32 cellular contexts compared by ENCODE assay signal in the genomic region with DNA sequence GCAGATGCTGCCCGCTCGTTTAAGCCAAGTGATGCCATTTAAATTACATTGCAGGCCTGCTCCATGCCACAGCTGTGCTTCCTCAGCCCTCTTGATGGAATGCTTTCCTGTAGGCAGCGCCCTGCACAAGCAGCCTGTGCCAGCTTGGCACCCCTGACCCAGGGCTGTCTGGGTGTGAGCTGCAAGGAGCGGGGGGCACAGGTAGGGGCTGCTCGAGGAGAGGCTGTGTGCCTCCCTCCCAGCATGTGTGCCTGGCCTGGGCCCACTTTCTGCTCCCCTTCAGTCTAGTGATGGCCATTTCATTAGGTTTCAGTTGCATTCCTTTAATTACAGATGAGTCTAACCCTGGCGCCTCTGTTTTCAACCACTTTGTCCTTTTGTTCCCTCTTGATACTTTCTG.
"Had no signal": no experiment of that assay in that cellular context is flagged by ENCODE, and none has a peak within 500 bp of the region (broad histone marks: within the 10 kb centered on the region; RNA-seq: fewer than 3 reads in every experiment).

No MANE protein-coding gene starts in this region.

- H3K9me3 ChIP-seq: esophagus squamous epithelium, gastroesophageal sphincter had no signal

- H3K4me1 Mint-ChIP-seq: activated B cell treated with CpG ODN at 0.5 μM for 24 hours; activated naive CD4-positive, alpha-beta T cell treated with anti-CD3 and anti-CD28 coated beads, Interleukin-2, amount 50 U/mL, for 24 hours had no signal

- H3K4me3 Mint-ChIP-seq: activated B cell treated with CpG ODN at 0.5 μM for 24 hours; activated CD8-positive, alpha-beta memory T cell treated with anti-CD3 and anti-CD28 coated beads, Interleukin-2, amount 10 ng/mL, durations not matched to agents 7 days and 5 days; activated CD8-positive, alpha-beta T cell treated with anti-CD3 and anti-CD28 coated beads, Interleukin-2, amount 10 ng/mL, durations not matched to agents 7 days and 5 days; activated naive CD4-positive, alpha-beta T cell treated with anti-CD3 and anti-CD28 coated beads for 36 hours; activated naive CD4-positive, alpha-beta T cell treated with anti-CD3 and anti-CD28 coated beads, Interleukin-2, amount 50 U/mL, for 24 hours; activated naive CD8-positive, alpha-beta T cell treated with anti-CD3 and anti-CD28 coated beads for 36 hours; activated T-helper 1 cell treated with anti-CD3 and anti-CD28 coated beads, Interleukin-12 subunit alpha, Interleukin-12 subunit beta, Interleukin-2, Interleukin-4 antibody, amounts not matched to agents 30 ng/mL and 10 ng/mL and 1 ng/mL, durations not matched to agents 14 hours and 24 hours and 36 hours; central memory CD8-positive, alpha-beta T cell; effector memory CD8-positive, alpha-beta T cell; T-helper 17 cell; T-helper 2 cell treated with Interferon-gamma antibody and Interleukin-4, amounts not matched to agents 5 μg/mL and 100 μg/mL, for 36 hours had no signal

- DNase-seq: activated B cell treated with CpG ODN at 0.5 μM for 24 hours; activated CD4-positive, alpha-beta T cell treated with anti-CD3 and anti-CD28 coated beads for 48 hours; activated CD4-positive, alpha-beta T cell treated with anti-CD3 and anti-CD28 coated beads, Interleukin-2, amount 50 U/mL, for 1 hour; activated CD4-positive, alpha-beta T cell treated with anti-CD3 and anti-CD28 coated beads, Interleukin-2, amount 50 U/mL, for 48 hours; activated CD8-positive, alpha-beta memory T cell treated with anti-CD3 and anti-CD28 coated beads, Interleukin-2, amount 10 ng/mL, durations not matched to agents 7 days and 5 days; activated CD8-positive, alpha-beta memory T cell treated with anti-CD3 and anti-CD28 coated beads, Interleukin-2, amount 50 U/mL, for 4 hours; activated CD8-positive, alpha-beta T cell treated with anti-CD3 and anti-CD28 coated beads, Interleukin-2, amount 10 ng/mL, durations not matched to agents 7 days and 5 days; activated effector memory CD4-positive, alpha-beta T cell treated with anti-CD3 and anti-CD28 coated beads, Interleukin-2, amount 50 U/mL, for 16 hours; activated naive CD4-positive, alpha-beta T cell treated with anti-CD3 and anti-CD28 coated beads for 36 hours; activated naive CD8-positive, alpha-beta T cell treated with anti-CD3 and anti-CD28 coated beads for 36 hours; activated T-cell treated with anti-CD3 and anti-CD28 coated beads, Interleukin-2, amount 50 U/mL, for 1 hour; activated T-cell treated with anti-CD3 and anti-CD28 coated beads, Interleukin-2, amount 50 U/mL, for 48 hours; anterior cingulate cortex; brain microvascular endothelial cell; cortex of kidney; dermis blood vessel endothelial cell; effector CD4-positive, alpha-beta T cell; effector memory CD8-positive, alpha-beta T cell; esophagus squamous epithelium; foreskin melanocyte; T-helper 1 cell; T-helper 17 cell; T1000; WERI-Rb-1 had no signal

- H3K27ac ChIP-seq: brain microvascular endothelial cell, epithelial cell of prostate, esophagus squamous epithelium, WERI-Rb-1 had no signal

- H3K27me3 Mint-ChIP-seq: activated B cell treated with CpG ODN at 0.5 μM for 24 hours; activated CD8-positive, alpha-beta memory T cell treated with anti-CD3 and anti-CD28 coated beads, Interleukin-2, amount 10 ng/mL, durations not matched to agents 7 days and 5 days; activated naive CD4-positive, alpha-beta T cell treated with anti-CD3 and anti-CD28 coated beads, Interleukin-2, amount 50 U/mL, for 24 hours; activated naive CD8-positive, alpha-beta T cell treated with anti-CD3 and anti-CD28 coated beads for 36 hours; central memory CD8-positive, alpha-beta T cell; effector memory CD8-positive, alpha-beta T cell; T-helper 17 cell had no signal

- H3K9me3 Mint-ChIP-seq: activated B cell treated with CpG ODN at 0.5 μM for 24 hours; activated naive CD4-positive, alpha-beta T cell treated with anti-CD3 and anti-CD28 coated beads for 36 hours; activated naive CD4-positive, alpha-beta T cell treated with anti-CD3 and anti-CD28 coated beads, Interleukin-2, amount 50 U/mL, for 24 hours; activated naive CD8-positive, alpha-beta T cell treated with anti-CD3 and anti-CD28 coated beads for 36 hours; activated T-helper 1 cell treated with anti-CD3 and anti-CD28 coated beads, Interleukin-12 subunit alpha, Interleukin-12 subunit beta, Interleukin-2, Interleukin-4 antibody, amounts not matched to agents 30 ng/mL and 10 ng/mL and 1 ng/mL, durations not matched to agents 14 hours and 24 hours and 36 hours; activated T-helper 2 cell treated with anti-CD3 and anti-CD28 coated beads, Interferon-gamma antibody, Interleukin-2, Interleukin-4, amounts not matched to agents 10 μg/mL and 5 μg/mL and 100 μg/mL, durations not matched to agents 14 hours and 24 hours and 36 hours; central memory CD8-positive, alpha-beta T cell; effector memory CD8-positive, alpha-beta T cell; T-helper 2 cell treated with Interferon-gamma antibody and Interleukin-4, amounts not matched to agents 5 μg/mL and 100 μg/mL, for 36 hours had no signal

- H3K27me3 ChIP-seq: brain microvascular endothelial cell, esophagus squamous epithelium, gastroesophageal sphincter had no signal

- H3K4me1 ChIP-seq: gastroesophageal sphincter had no signal

- ATAC-seq: activated CD4-positive, CD25-positive, alpha-beta regulatory T cell treated with anti-CD3 and anti-CD28 coated beads, Interleukin-2, amount 50 U/mL, for 24 hours; activated CD8-positive, alpha-beta memory T cell treated with anti-CD3 and anti-CD28 coated beads, Interleukin-2, amount 10 ng/mL, durations not matched to agents 7 days and 5 days; activated CD8-positive, alpha-beta T cell treated with anti-CD3 and anti-CD28 coated beads, Interleukin-2, amount 10 ng/mL, durations not matched to agents 7 days and 5 days; effector memory CD8-positive, alpha-beta T cell; gastroesophageal sphincter; T-helper 17 cell had no signal

- H3K27ac Mint-ChIP-seq: activated B cell treated with CpG ODN at 0.5 μM for 24 hours; activated CD8-positive, alpha-beta memory T cell treated with anti-CD3 and anti-CD28 coated beads, Interleukin-2, amount 10 ng/mL, durations not matched to agents 7 days and 5 days; activated CD8-positive, alpha-beta T cell treated with anti-CD3 and anti-CD28 coated beads, Interleukin-2, amount 10 ng/mL, durations not matched to agents 7 days and 5 days; activated naive CD4-positive, alpha-beta T cell treated with anti-CD3 and anti-CD28 coated beads for 36 hours; activated naive CD4-positive, alpha-beta T cell treated with anti-CD3 and anti-CD28 coated beads, Interleukin-2, amount 50 U/mL, for 24 hours; activated naive CD8-positive, alpha-beta T cell treated with anti-CD3 and anti-CD28 coated beads for 36 hours; activated T-helper 1 cell treated with anti-CD3 and anti-CD28 coated beads, Interleukin-12 subunit alpha, Interleukin-12 subunit beta, Interleukin-2, Interleukin-4 antibody, amounts not matched to agents 30 ng/mL and 10 ng/mL and 1 ng/mL, durations not matched to agents 14 hours and 24 hours and 36 hours; activated T-helper 2 cell treated with anti-CD3 and anti-CD28 coated beads, Interferon-gamma antibody, Interleukin-2, Interleukin-4, amounts not matched to agents 10 μg/mL and 5 μg/mL and 100 μg/mL, durations not matched to agents 14 hours and 24 hours and 36 hours; effector memory CD8-positive, alpha-beta T cell had no signal

- H3K4me3 ChIP-seq: esophagus squamous epithelium, gastroesophageal sphincter had no signal
